In the genomic region with DNA sequence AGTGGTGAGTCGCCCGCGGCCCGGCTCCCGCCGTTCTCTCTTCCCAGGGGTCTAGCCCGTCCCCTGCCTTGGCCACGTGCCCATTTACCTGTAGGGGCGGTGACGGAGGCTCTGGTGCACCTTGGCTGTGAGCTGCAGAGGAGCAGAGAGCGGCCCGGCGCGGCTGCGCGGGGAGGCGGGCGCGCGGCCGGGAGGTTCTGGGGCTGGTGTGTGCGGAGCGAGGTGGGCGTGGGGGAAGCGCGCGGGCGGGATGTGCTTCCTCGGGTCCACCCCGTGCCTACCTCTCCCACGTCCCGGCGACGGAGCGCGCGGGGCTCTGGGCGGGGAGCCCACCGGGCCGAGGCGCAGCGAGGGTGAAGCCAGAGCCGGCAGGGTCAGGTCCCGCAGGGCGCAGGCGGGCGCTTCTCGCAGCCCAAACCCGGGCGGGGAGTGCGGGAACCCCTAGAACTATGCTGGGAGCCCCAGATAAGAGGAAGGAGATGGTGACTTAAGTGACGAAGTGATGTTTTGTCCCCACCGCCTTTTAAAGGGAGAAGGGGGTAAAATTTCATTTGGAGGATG, we compare ENCODE assay signal across 8 cellular contexts. TPM values are rescaled to one million over a fixed set of nuclear protein-coding genes. Genes with fewer than 3 reads are reported as not detected.
DNase-seq lines count a peak whose midpoint lies in the region; ATAC-seq and TF ChIP-seq lines count a peak whose summit lies in the region.

No MANE protein-coding gene starts in this region.

- H3K9me3 Mint-ChIP-seq in activated B cell treated with CpG ODN at 0.5 μM for 24 hours: no peaks in the 10 kb centered on the region

- peaks cover 49% of the 10 kb centered on the region for H3K4me1 Mint-ChIP-seq in activated B cell treated with CpG ODN at 0.5 μM for 24 hours

- peak; percentile 72 for DNase-seq in CD1c-positive myeloid dendritic cell (ENCODE audit: extremely low spot score)
- DNase-seq in HL-60 (ENCODE audit: low read depth in 1 of 2, low spot score in 1 of 2): no peak
- DNase-seq in activated B cell treated with CpG ODN at 0.5 μM for 24 hours: no peak
- DNase-seq in effector memory CD4-positive, alpha-beta T cell: no peak
- no peak for DNase-seq in mucosa of descending colon
- DNase-seq in suprapubic skin (ENCODE audit: low spot score in 2 of 2): peak in 1 of 2 donors; percentile 89
- DNase-seq in SKM-1 treated with dmso at 0.1 percent for 144 hours (lab: John Stamatoyannopoulos, UW; ENCODE audit: unreplicated experiment): no peak

- ATAC-seq in GM21360 (IDR thresholded peaks at IDR 0.05; ENCODE audit: unreplicated experiment) (peak; percentile 13), activated B cell treated with CpG ODN at 0.5 μM for 24 hours (ENCODE audit: low read depth) (peak; percentile 9), mucosa of descending colon (peak; percentile 49)

- CTCF ChIA-PET in activated B cell treated with CpG ODN at 0.5 μM for 24 hours (lab: Charles Lee): interaction anchor here (2.6 kb wide), 1 partner anchor 21 kb away, joined by 8 read pairs; no protein-coding TSS in a partner anchor

- TF ChIP-seq CTCF in HL-60 (IDR thresholded peaks at IDR 0.05; ENCODE audit: insufficient read depth, low read length) (no peak), activated B cell treated with CpG ODN at 0.5 μM for 24 hours (IDR thresholded peaks at IDR 0.05) (no peak), mucosa of descending colon (IDR thresholded peaks at IDR 0.05) (no peak), suprapubic skin (IDR thresholded peaks at IDR 0.05) (no peak)

- H3K27me3 ChIP-seq in HL-60 (ENCODE audit: insufficient read depth, poor library complexity, severe bottlenecking): no peaks in the 10 kb centered on the region
- H3K27me3 ChIP-seq in effector memory CD4-positive, alpha-beta T cell (replicated peaks; ENCODE audit: control insufficient read depth, insufficient read depth, low read length, poor library complexity, severe bottlenecking): no peaks in the 10 kb centered on the region
- H3K27me3 ChIP-seq in suprapubic skin: no peaks in the 10 kb centered on the region

- no peak for TF ChIP-seq EP300 in suprapubic skin (IDR thresholded peaks at IDR 0.05)

- TF ChIP-seq POLR2A in suprapubic skin (IDR thresholded peaks at IDR 0.05): no peak

- no peak overlapping the region for H3K27ac Mint-ChIP-seq in activated B cell treated with CpG ODN at 0.5 μM for 24 hours

- H3K4me1 ChIP-seq in effector memory CD4-positive, alpha-beta T cell (ENCODE audit: control insufficient read depth, insufficient read depth, low read length, poor library complexity, severe bottlenecking): peaks cover 40% of the 10 kb centered on the region
- H3K4me1 ChIP-seq in mucosa of descending colon (ENCODE audit: low read depth): peaks cover 36% of the 10 kb centered on the region
- H3K4me1 ChIP-seq in suprapubic skin: peaks cover 41% of the 10 kb centered on the region

- POLR2A ChIA-PET in activated B cell treated with CpG ODN at 0.5 μM for 24 hours (lab: Charles Lee): interaction anchor here (1.1 to 2.2 kb wide), 2 partner anchors 98 to 151 kb away, joined by 4 to 9 read pairs; no protein-coding TSS in a partner anchor

- WGBS in suprapubic skin: 17% methylated on average over 14 of the region's 53 CpGs

- intact Hi-C loops in activated B cell treated with CpG ODN at 0.5 μM for 24 hours (cut with micrococcal nuclease): loop anchor here (10.0 kb wide), 1 partner anchor 515 kb away; no protein-coding TSS in a partner anchor
- intact Hi-C loops in mucosa of descending colon (cut with DNase I, micrococcal nuclease): no loop called here

- H3K36me3 ChIP-seq in effector memory CD4-positive, alpha-beta T cell (ENCODE audit: control insufficient read depth, insufficient read depth, low read length): peaks cover 35% of the 10 kb centered on the region
- H3K36me3 ChIP-seq in mucosa of descending colon (ENCODE audit: low read depth): no peaks in the 10 kb centered on the region
- peaks cover 21% of the 10 kb centered on the region for H3K36me3 ChIP-seq in suprapubic skin

- H3K4me3 Mint-ChIP-seq in activated B cell treated with CpG ODN at 0.5 μM for 24 hours: peak overlapping the region; percentile 88

- H3K4me3 ChIP-seq in HL-60 (replicated peaks; ENCODE audit: insufficient read depth, low read length): peak overlapping the region; percentile 61
- peak overlapping the region; percentile 90 for H3K4me3 ChIP-seq in effector memory CD4-positive, alpha-beta T cell (ENCODE audit: insufficient read depth, low read depth, low read length, poor library complexity, severe bottlenecking)
- H3K4me3 ChIP-seq in mucosa of descending colon: peak overlapping the region; percentile 59
- H3K4me3 ChIP-seq in suprapubic skin: peak overlapping the region; percentile 88

- H3K27ac ChIP-seq in HL-60 (replicated peaks) (peak overlapping the region; percentile 70), suprapubic skin (peak overlapping the region; percentile 93)
- peak overlapping the region; percentile 90 for H3K27ac ChIP-seq in effector memory CD4-positive, alpha-beta T cell (ENCODE audit: insufficient read depth, low read length, poor library complexity, severe bottlenecking)

- peaks cover 3% of the 10 kb centered on the region for H3K36me3 Mint-ChIP-seq in activated B cell treated with CpG ODN at 0.5 μM for 24 hours (ENCODE audit: low read depth)

- no peaks in the 10 kb centered on the region for H3K27me3 Mint-ChIP-seq in activated B cell treated with CpG ODN at 0.5 μM for 24 hours

- no peaks in the 10 kb centered on the region for H3K9me3 ChIP-seq in effector memory CD4-positive, alpha-beta T cell (ENCODE audit: control insufficient read depth, low read length)
- H3K9me3 ChIP-seq in mucosa of descending colon: no peaks in the 10 kb centered on the region
- no peaks in the 10 kb centered on the region for H3K9me3 ChIP-seq in suprapubic skin

RNA-seq across cellular contexts. Expression of a gene that starts 0.4 kb away (rescaled TPM):
- total RNA-seq in activated B cell treated with CpG ODN at 0.5 μM for 24 hours (3.3 and 3.5 TPM in 2 replicates), mucosa of descending colon (10 to 100 TPM; 30.7 to 63.6 (median 51.0) TPM), suprapubic skin (10 to 100 TPM in 1 of 4 donors, 1 to 10 TPM in 3; 2.2 to 11.9 (median 4.2) TPM)

RNA-seq across cellular contexts. Expression of a gene that starts 54.2 kb away (rescaled TPM):
- not detected in 2 replicates for total RNA-seq in activated B cell treated with CpG ODN at 0.5 μM for 24 hours
- not detected for total RNA-seq in mucosa of descending colon
- not detected for total RNA-seq in suprapubic skin
